In genomic region chr20:47428851-47429336, GRCh38 we compare ENCODE assay signal across 1 cellular context.
TF ChIP-seq lines count a peak whose summit lies in the region.

No MANE protein-coding gene starts in this region.

TF ChIP-seq in HepG2, 621 proteins besides CTCF, POLR2A, EP300 and RAD21 (continued from another document and continues in another):
- TF ChIP-seq ZNF687 (CRISPR knock-in tag; IDR thresholded peaks at IDR 0.05) (no peak), NR2F2 (IDR thresholded peaks at IDR 0.05; ENCODE audit: borderline replicate concordance, low read depth) (peak; percentile 81; the same call in 1 of the 2 replicates), ZFY (CRISPR knock-in tag; IDR thresholded peaks at IDR 0.05) (peak; percentile 33), ZNF784 (CRISPR knock-in tag; IDR thresholded peaks at IDR 0.05; ENCODE audit: borderline replicate concordance) (0 out of 2 replicates have a peak, but pooled peaks have one; percentile 27), RARA (CRISPR knock-in tag; IDR thresholded peaks at IDR 0.05) (peak; percentile 59), ZNF350 (CRISPR knock-in tag; IDR thresholded peaks at IDR 0.05; ENCODE audit: borderline replicate concordance, low read depth) (0 out of 2 replicates have a peak, but pooled peaks have one; percentile 39), DNMT3B (CRISPR knock-in tag; conservative IDR thresholded peaks at IDR 0.05) (no peak), ZNF562 (CRISPR knock-in tag; IDR thresholded peaks at IDR 0.05; ENCODE audit: borderline replicate concordance) (no peak), ZNF543 (CRISPR knock-in tag; IDR thresholded peaks at IDR 0.05) (no peak), ZGPAT (CRISPR knock-in tag; IDR thresholded peaks at IDR 0.05) (peak; percentile 31; the same call in 1 of the 2 replicates), RELA (CRISPR knock-in tag; IDR thresholded peaks at IDR 0.05) (0 out of 2 replicates have a peak, but pooled peaks have one; percentile 44), ZNF264 (CRISPR knock-in tag; IDR thresholded peaks at IDR 0.05) (peak; percentile 87), HOXA3 (CRISPR knock-in tag; IDR thresholded peaks at IDR 0.05) (peak; percentile 35; the same call in 1 of the 2 replicates), ZNF557 (CRISPR knock-in tag; IDR thresholded peaks at IDR 0.05) (peak; percentile 61; the same call in 1 of the 2 replicates), ISL2 (CRISPR knock-in tag; IDR thresholded peaks at IDR 0.05) (peak; percentile 72), ZSCAN5A (CRISPR knock-in tag; IDR thresholded peaks at IDR 0.05; ENCODE audit: borderline replicate concordance) (peak; percentile 63; the same call in 1 of the 2 replicates), FOXK2 (IDR thresholded peaks at IDR 0.05) (no peak), YEATS4 (CRISPR knock-in tag; IDR thresholded peaks at IDR 0.05; ENCODE audit: borderline replicate concordance) (peak; percentile 50; the same call in 1 of the 2 replicates), KLF6 (CRISPR knock-in tag; IDR thresholded peaks at IDR 0.05) (peak; percentile 32; the same call in 1 of the 2 replicates), ZNF431 (CRISPR knock-in tag; IDR thresholded peaks at IDR 0.05; ENCODE audit: borderline replicate concordance, low read depth) (no peak), SSRP1 (CRISPR knock-in tag; IDR thresholded peaks at IDR 0.05) (peak; percentile 76; the same call in 1 of the 2 replicates), DMAP1 (CRISPR knock-in tag; IDR thresholded peaks at IDR 0.05) (peak; percentile 60; the same call in 1 of the 2 replicates), ZBTB25 (CRISPR knock-in tag; IDR thresholded peaks at IDR 0.05) (0 out of 2 replicates have a peak, but pooled peaks have one; percentile 32), LCORL (IDR thresholded peaks at IDR 0.05) (no peak), LCORL (CRISPR knock-in tag; IDR thresholded peaks at IDR 0.05) (peak; percentile 68; the same call in 1 of the 2 replicates), EHMT2 (IDR thresholded peaks at IDR 0.05; ENCODE audit: borderline replicate concordance, low read depth, low read length) (peak; percentile 17; the same call in 1 of the 2 replicates), NR2F1 (CRISPR knock-in tag; IDR thresholded peaks at IDR 0.05) (peak in 1 of 2 experiments; percentile 44; a peak in 1 of 4 replicates), ZNF746 (CRISPR knock-in tag; IDR thresholded peaks at IDR 0.05) (peak; percentile 63; the same call in 1 of the 2 replicates), PHF20 (CRISPR knock-in tag; IDR thresholded peaks at IDR 0.05) (no peak), HMG20B (CRISPR knock-in tag; conservative IDR thresholded peaks at IDR 0.05) (0 out of 2 replicates have a peak, but pooled peaks have one; percentile 30), FOXA3 (CRISPR knock-in tag; IDR thresholded peaks at IDR 0.05) (peak; percentile 68), ZNF672 (CRISPR knock-in tag; IDR thresholded peaks at IDR 0.05) (no peak), ZNF205 (CRISPR knock-in tag; IDR thresholded peaks at IDR 0.05) (peak; percentile 58; the same call in 1 of the 2 replicates), TARDBP (CRISPR knock-in tag; IDR thresholded peaks at IDR 0.05) (peak; percentile 71; the same call in 1 of the 2 replicates), ZNF547 (CRISPR knock-in tag; IDR thresholded peaks at IDR 0.05) (peak; percentile 72; the same call in 1 of the 2 replicates), PHB2 (IDR thresholded peaks at IDR 0.05; ENCODE audit: partially characterized antibody) (no peak), MYC (CRISPR knock-in tag; IDR thresholded peaks at IDR 0.05; ENCODE audit: borderline replicate concordance) (no peak), NR2F6 (IDR thresholded peaks at IDR 0.05) (peak; percentile 95), NR2F6 (CRISPR knock-in tag; IDR thresholded peaks at IDR 0.05) (peak; percentile 93), TRAFD1 (CRISPR knock-in tag; IDR thresholded peaks at IDR 0.05; ENCODE audit: borderline replicate concordance) (no peak), ZNF75D (CRISPR knock-in tag; IDR thresholded peaks at IDR 0.05; ENCODE audit: borderline replicate concordance) (no peak), TAF1 (CRISPR knock-in tag; IDR thresholded peaks at IDR 0.05) (peak; percentile 19; the same call in 1 of the 2 replicates), HOXD1 (CRISPR knock-in tag; IDR thresholded peaks at IDR 0.05) (peak; percentile 71; the same call in 1 of the 2 replicates), ZNF3 (CRISPR knock-in tag; IDR thresholded peaks at IDR 0.05) (no peak), YY1 (IDR thresholded peaks at IDR 0.05; ENCODE audit: insufficient read depth, insufficient replicate concordance, low read depth, low read length) (no peak), SMARCC2 (IDR thresholded peaks at IDR 0.05) (no peak), ZNF570 (CRISPR knock-in tag; IDR thresholded peaks at IDR 0.05; ENCODE audit: borderline replicate concordance) (no peak), NONO (IDR thresholded peaks at IDR 0.05) (no peak), NONO (CRISPR knock-in tag; conservative IDR thresholded peaks at IDR 0.05) (0 out of 2 replicates have a peak, but pooled peaks have one; percentile 34), IRF9 (CRISPR knock-in tag; IDR thresholded peaks at IDR 0.05; ENCODE audit: borderline replicate concordance) (no peak), BORCS8-MEF2B (CRISPR knock-in tag; IDR thresholded peaks at IDR 0.05) (peak; percentile 54; the same call in 1 of the 2 replicates), ZFX (CRISPR knock-in tag; IDR thresholded peaks at IDR 0.05; ENCODE audit: low read depth) (0 out of 2 replicates have a peak, but pooled peaks have one; percentile 7), IRF2 (CRISPR knock-in tag; IDR thresholded peaks at IDR 0.05) (0 out of 2 replicates have a peak, but pooled peaks have one; percentile 28), ETV6 (CRISPR knock-in tag; conservative IDR thresholded peaks at IDR 0.05) (peak; percentile 59; the same call in 1 of the 2 replicates), SOX5 (CRISPR knock-in tag; IDR thresholded peaks at IDR 0.05; ENCODE audit: borderline replicate concordance) (peak; percentile 92), ZNF567 (CRISPR knock-in tag; IDR thresholded peaks at IDR 0.05; ENCODE audit: borderline replicate concordance) (0 out of 2 replicates have a peak, but pooled peaks have one; percentile 26), ATF4 (CRISPR knock-in tag; IDR thresholded peaks at IDR 0.05) (peak; percentile 90 to 96), CREB3 (CRISPR knock-in tag; IDR thresholded peaks at IDR 0.05) (no peak), NFKBIZ (CRISPR knock-in tag; IDR thresholded peaks at IDR 0.05) (0 out of 2 replicates have a peak, but pooled peaks have one; percentile 11), CREB1 (IDR thresholded peaks at IDR 0.05) (no peak), CREB1 (CRISPR knock-in tag; IDR thresholded peaks at IDR 0.05) (peak; percentile 57), SOX13 (IDR thresholded peaks at IDR 0.05) (peak; percentile 91), SOX13 (CRISPR knock-in tag; conservative IDR thresholded peaks at IDR 0.05 in 1 of 2, IDR thresholded peaks at IDR 0.05 in 1 of 2) (peak in 1 of 2 experiments; percentile 97; a peak in 2 of 4 replicates)
